In genomic region chr9:124764774-124765438, GRCh38 we compare ENCODE assay signal across 9 cellular contexts. TPM values are rescaled to one million over a fixed set of nuclear protein-coding genes. Genes with fewer than 3 reads are reported as not detected.
DNase-seq lines count a peak whose midpoint lies in the region; ATAC-seq and TF ChIP-seq lines count a peak whose summit lies in the region.
"Had no signal": no experiment of that assay in that cellular context is flagged by ENCODE, and none has a peak within 500 bp of the region (broad histone marks: within the 10 kb centered on the region; RNA-seq: fewer than 3 reads in every experiment).

No MANE protein-coding gene starts in this region.

- H3K9me3 ChIP-seq in BLaER1 = no peaks in the 10 kb centered on the region

- peak overlapping the region; percentile 14; the same call in 1 of the 2 replicates for H3K4me2 ChIP-seq in BLaER1

- H3K27me3 ChIP-seq in BLaER1 = peaks cover 40% of the 10 kb centered on the region
- H3K27me3 ChIP-seq in kidney epithelial cell (ENCODE audit: control insufficient read depth, insufficient read depth, low read length) = peaks cover 1% of the 10 kb centered on the region

- peaks cover 20% of the 10 kb centered on the region for H3K4me1 ChIP-seq in BLaER1

- DNase-seq in RKO (ENCODE audit: low spot score) (peak; percentile 70), kidney epithelial cell (ENCODE audit: low read depth) (no peak), GM19240 (ENCODE audit: insufficient read length, low spot score) (no peak), activated T-cell treated with anti-CD3 and anti-CD28 coated beads for 4 hours (no peak), SHP77 (lab: John Stamatoyannopoulos, UW) (no peak)
- DNase-seq: glutamatergic neuron had no signal

- H3K27ac ChIP-seq in BLaER1 = no peak overlapping the region

- ATAC-seq in GM21737 (IDR thresholded peaks at IDR 0.05; ENCODE audit: unreplicated experiment) = peak; percentile 53
- no peak for ATAC-seq in HG03139 (IDR thresholded peaks at IDR 0.05; ENCODE audit: unreplicated experiment)

- H3K9ac ChIP-seq in BLaER1 = no peak overlapping the region

- H3K36me3 ChIP-seq in BLaER1 (no peaks in the 10 kb centered on the region), kidney epithelial cell (ENCODE audit: control insufficient read depth, insufficient read depth, low read length) (no peaks in the 10 kb centered on the region)

- TF ChIP-seq CTCF in kidney epithelial cell (IDR thresholded peaks at IDR 0.05; ENCODE audit: insufficient read depth, low read length, poor library complexity, severe bottlenecking) = peak; percentile 2

- H3K4me3 ChIP-seq in BLaER1 = no peak overlapping the region
- no peak overlapping the region for H3K4me3 ChIP-seq in kidney epithelial cell (ENCODE audit: low read depth, low read length)

- peaks cover 57% of the 10 kb centered on the region for H4K20me1 ChIP-seq in BLaER1

RNA-seq across cellular contexts. Expression of gene NR6A1, which starts 6.2 kb away (rescaled TPM):
- 0.92 and 2.2 TPM in 2 replicates for total RNA-seq in kidney epithelial cell

RNA-seq across cellular contexts. Expression of gene OLFML2A, which starts 12.0 kb away (rescaled TPM):
- 7.0 and 16.4 TPM in 2 replicates for total RNA-seq in kidney epithelial cell
